ENCODE assay signal across 1 cellular context in the genomic region with DNA sequence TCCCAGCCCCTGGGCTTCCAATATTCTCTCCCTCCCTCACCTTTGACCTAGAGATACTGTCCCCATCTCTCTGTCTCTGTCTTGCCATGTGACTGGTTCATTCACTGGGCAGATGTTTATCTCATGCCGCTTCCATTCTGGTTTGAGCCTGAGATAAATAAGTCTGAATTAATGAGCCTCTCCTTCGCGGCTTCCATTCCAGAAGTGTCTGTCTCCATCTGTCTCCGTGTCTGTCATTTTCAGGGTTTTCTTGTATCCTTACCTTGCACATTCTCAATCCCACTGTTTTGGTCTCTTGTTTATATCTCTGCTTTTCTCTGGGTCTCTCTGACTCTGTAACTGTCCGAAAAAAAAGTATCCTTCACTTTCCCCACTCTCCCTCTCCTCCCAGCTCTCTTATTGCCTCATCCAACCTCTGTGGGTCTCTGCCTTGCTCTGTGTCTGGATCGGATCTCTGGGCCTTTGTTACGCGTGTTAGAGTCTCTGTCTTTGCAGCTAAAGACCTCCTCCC.
TF ChIP-seq lines count a peak whose summit lies in the region.

No MANE protein-coding gene starts in this region.

TF ChIP-seq in HepG2, 621 proteins besides CTCF, POLR2A, EP300 and RAD21:
- TF ChIP-seq PPARG (CRISPR knock-in tag; conservative IDR thresholded peaks at IDR 0.05) (0 out of 2 replicates have a peak, but pooled peaks have one; percentile 14), MYC (CRISPR knock-in tag; IDR thresholded peaks at IDR 0.05; ENCODE audit: borderline replicate concordance) (no peak), POLR2G (IDR thresholded peaks at IDR 0.05; ENCODE audit: low read depth, low read length) (peak; percentile 37; the same call in 1 of the 2 replicates), RELA (CRISPR knock-in tag; IDR thresholded peaks at IDR 0.05) (no peak), JUND (CRISPR knock-in tag; IDR thresholded peaks at IDR 0.05) (no peak), LCORL (IDR thresholded peaks at IDR 0.05) (no peak), LCORL (CRISPR knock-in tag; IDR thresholded peaks at IDR 0.05) (no peak), POLR2AphosphoS5 (IDR thresholded peaks at IDR 0.05; ENCODE audit: low read depth, low read length) (0 out of 2 replicates have a peak, but pooled peaks have one; percentile 18), ZBTB21 (CRISPR knock-in tag; IDR thresholded peaks at IDR 0.05) (no peak), NR0B2 (CRISPR knock-in tag; IDR thresholded peaks at IDR 0.05) (no peak), PRPF4 (IDR thresholded peaks at IDR 0.05; ENCODE audit: low read depth, low read length, poor library complexity, severe bottlenecking) (no peak), MTA1 (CRISPR knock-in tag; IDR thresholded peaks at IDR 0.05; ENCODE audit: borderline replicate concordance) (no peak), HDAC6 (IDR thresholded peaks at IDR 0.05; ENCODE audit: low read depth, low read length) (no peak), RNF2 (conservative IDR thresholded peaks at IDR 0.05; ENCODE audit: low read depth) (no peak), ATRX (CRISPR knock-in tag; IDR thresholded peaks at IDR 0.05; ENCODE audit: borderline replicate concordance) (no peak), ATF4 (CRISPR knock-in tag; IDR thresholded peaks at IDR 0.05) (no peak), GLI4 (CRISPR knock-in tag; IDR thresholded peaks at IDR 0.05; ENCODE audit: borderline replicate concordance) (no peak), SOX6 (IDR thresholded peaks at IDR 0.05) (no peak), SOX6 (CRISPR knock-in tag; IDR thresholded peaks at IDR 0.05) (no peak), ZC3H13 (CRISPR knock-in tag; IDR thresholded peaks at IDR 0.05) (no peak), ZNF432 (CRISPR knock-in tag; IDR thresholded peaks at IDR 0.05; ENCODE audit: borderline replicate concordance) (no peak), ZNF749 (CRISPR knock-in tag; IDR thresholded peaks at IDR 0.05; ENCODE audit: borderline replicate concordance) (no peak), GPN1 (CRISPR knock-in tag; IDR thresholded peaks at IDR 0.05; ENCODE audit: borderline replicate concordance) (no peak), CREM (IDR thresholded peaks at IDR 0.05) (no peak), CREM (CRISPR knock-in tag; IDR thresholded peaks at IDR 0.05) (no peak), ZNF253 (CRISPR knock-in tag; IDR thresholded peaks at IDR 0.05; ENCODE audit: borderline replicate concordance) (no peak), RXRB (CRISPR knock-in tag; IDR thresholded peaks at IDR 0.05; ENCODE audit: borderline replicate concordance) (peak; percentile 3; the same call in 1 of the 2 replicates), ZNF333 (CRISPR knock-in tag; IDR thresholded peaks at IDR 0.05; ENCODE audit: borderline replicate concordance) (no peak), ZNF710 (CRISPR knock-in tag; IDR thresholded peaks at IDR 0.05; ENCODE audit: borderline replicate concordance) (no peak), SRSF4 (IDR thresholded peaks at IDR 0.05; ENCODE audit: low read depth, low read length, poor library complexity, severe bottlenecking) (no peak), PHF8 (CRISPR knock-in tag; IDR thresholded peaks at IDR 0.05) (peak; percentile 26; the same call in 1 of the 2 replicates), LRRFIP1 (CRISPR knock-in tag; conservative IDR thresholded peaks at IDR 0.05) (no peak), CREBL2 (CRISPR knock-in tag; IDR thresholded peaks at IDR 0.05; ENCODE audit: borderline replicate concordance) (no peak), ZBTB25 (CRISPR knock-in tag; IDR thresholded peaks at IDR 0.05) (no peak)
- TF ChIP-seq, protein P1, sequence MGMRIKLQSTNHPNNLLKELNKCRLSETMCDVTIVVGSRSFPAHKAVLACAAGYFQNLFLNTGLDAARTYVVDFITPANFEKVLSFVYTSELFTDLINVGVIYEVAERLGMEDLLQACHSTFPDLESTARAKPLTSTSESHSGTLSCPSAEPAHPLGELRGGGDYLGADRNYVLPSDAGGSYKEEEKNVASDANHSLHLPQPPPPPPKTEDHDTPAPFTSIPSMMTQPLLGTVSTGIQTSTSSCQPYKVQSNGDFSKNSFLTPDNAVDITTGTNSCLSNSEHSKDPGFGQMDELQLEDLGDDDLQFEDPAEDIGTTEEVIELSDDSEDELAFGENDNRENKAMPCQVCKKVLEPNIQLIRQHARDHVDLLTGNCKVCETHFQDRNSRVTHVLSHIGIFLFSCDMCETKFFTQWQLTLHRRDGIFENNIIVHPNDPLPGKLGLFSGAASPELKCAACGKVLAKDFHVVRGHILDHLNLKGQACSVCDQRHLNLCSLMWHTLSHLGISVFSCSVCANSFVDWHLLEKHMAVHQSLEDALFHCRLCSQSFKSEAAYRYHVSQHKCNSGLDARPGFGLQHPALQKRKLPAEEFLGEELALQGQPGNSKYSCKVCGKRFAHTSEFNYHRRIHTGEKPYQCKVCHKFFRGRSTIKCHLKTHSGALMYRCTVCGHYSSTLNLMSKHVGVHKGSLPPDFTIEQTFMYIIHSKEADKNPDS (CRISPR knock-in tag; IDR thresholded peaks at IDR 0.05): no peak
- TF ChIP-seq, protein P2, sequence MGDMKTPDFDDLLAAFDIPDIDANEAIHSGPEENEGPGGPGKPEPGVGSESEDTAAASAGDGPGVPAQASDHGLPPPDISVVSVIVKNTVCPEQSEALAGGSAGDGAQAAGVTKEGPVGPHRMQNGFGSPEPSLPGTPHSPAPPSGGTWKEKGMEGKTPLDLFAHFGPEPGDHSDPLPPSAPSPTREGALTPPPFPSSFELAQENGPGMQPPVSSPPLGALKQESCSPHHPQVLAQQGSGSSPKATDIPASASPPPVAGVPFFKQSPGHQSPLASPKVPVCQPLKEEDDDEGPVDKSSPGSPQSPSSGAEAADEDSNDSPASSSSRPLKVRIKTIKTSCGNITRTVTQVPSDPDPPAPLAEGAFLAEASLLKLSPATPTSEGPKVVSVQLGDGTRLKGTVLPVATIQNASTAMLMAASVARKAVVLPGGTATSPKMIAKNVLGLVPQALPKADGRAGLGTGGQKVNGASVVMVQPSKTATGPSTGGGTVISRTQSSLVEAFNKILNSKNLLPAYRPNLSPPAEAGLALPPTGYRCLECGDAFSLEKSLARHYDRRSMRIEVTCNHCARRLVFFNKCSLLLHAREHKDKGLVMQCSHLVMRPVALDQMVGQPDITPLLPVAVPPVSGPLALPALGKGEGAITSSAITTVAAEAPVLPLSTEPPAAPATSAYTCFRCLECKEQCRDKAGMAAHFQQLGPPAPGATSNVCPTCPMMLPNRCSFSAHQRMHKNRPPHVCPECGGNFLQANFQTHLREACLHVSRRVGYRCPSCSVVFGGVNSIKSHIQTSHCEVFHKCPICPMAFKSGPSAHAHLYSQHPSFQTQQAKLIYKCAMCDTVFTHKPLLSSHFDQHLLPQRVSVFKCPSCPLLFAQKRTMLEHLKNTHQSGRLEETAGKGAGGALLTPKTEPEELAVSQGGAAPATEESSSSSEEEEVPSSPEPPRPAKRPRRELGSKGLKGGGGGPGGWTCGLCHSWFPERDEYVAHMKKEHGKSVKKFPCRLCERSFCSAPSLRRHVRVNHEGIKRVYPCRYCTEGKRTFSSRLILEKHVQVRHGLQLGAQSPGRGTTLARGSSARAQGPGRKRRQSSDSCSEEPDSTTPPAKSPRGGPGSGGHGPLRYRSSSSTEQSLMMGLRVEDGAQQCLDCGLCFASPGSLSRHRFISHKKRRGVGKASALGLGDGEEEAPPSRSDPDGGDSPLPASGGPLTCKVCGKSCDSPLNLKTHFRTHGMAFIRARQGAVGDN (CRISPR knock-in tag; IDR thresholded peaks at IDR 0.05): no peak
- TF ChIP-seq, protein P3, sequence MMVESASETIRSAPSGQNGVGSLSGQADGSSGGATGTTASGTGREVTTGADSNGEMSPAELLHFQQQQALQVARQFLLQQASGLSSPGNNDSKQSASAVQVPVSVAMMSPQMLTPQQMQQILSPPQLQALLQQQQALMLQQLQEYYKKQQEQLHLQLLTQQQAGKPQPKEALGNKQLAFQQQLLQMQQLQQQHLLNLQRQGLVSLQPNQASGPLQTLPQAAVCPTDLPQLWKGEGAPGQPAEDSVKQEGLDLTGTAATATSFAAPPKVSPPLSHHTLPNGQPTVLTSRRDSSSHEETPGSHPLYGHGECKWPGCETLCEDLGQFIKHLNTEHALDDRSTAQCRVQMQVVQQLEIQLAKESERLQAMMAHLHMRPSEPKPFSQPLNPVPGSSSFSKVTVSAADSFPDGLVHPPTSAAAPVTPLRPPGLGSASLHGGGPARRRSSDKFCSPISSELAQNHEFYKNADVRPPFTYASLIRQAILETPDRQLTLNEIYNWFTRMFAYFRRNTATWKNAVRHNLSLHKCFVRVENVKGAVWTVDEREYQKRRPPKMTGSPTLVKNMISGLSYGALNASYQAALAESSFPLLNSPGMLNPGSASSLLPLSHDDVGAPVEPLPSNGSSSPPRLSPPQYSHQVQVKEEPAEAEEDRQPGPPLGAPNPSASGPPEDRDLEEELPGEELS (CRISPR knock-in tag; IDR thresholded peaks at IDR 0.05): no peak
- TF ChIP-seq, protein P4, sequence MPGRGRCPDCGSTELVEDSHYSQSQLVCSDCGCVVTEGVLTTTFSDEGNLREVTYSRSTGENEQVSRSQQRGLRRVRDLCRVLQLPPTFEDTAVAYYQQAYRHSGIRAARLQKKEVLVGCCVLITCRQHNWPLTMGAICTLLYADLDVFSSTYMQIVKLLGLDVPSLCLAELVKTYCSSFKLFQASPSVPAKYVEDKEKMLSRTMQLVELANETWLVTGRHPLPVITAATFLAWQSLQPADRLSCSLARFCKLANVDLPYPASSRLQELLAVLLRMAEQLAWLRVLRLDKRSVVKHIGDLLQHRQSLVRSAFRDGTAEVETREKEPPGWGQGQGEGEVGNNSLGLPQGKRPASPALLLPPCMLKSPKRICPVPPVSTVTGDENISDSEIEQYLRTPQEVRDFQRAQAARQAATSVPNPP (CRISPR knock-in tag; IDR thresholded peaks at IDR 0.05): no peak
